14 cellular contexts compared by ENCODE assay signal in genomic region chr15:65382146-65382491, GRCh38. TPM values are rescaled to one million over a fixed set of nuclear protein-coding genes. Genes with fewer than 3 reads are reported as not detected.
DNase-seq lines count a peak whose midpoint lies in the region; ATAC-seq, FAIRE-seq and TF ChIP-seq lines count a peak whose summit lies in the region.
"Had no signal": no experiment of that assay in that cellular context is flagged by ENCODE, and none has a peak within 500 bp of the region (broad histone marks: within the 10 kb centered on the region; RNA-seq: fewer than 3 reads in every experiment).

No MANE protein-coding gene starts in this region.

- no peaks in the 10 kb centered on the region for H3K36me3 ChIP-seq in pancreas
- H3K36me3 ChIP-seq: BLaER1 treated with 17β-estradiol and CSF1 and Interleukin-3, amounts not matched to agents 10 nM and 100 nM had no signal

- 59 to 65% methylated on average over 6 of the region's 6 CpGs for WGBS in pancreas, 2 donors

- H3K27ac Mint-ChIP-seq in natural killer cell (peak overlapping the region in 1 of 2 donors; percentile 43), nephron progenitor cell (no peak overlapping the region), Calu3 (ENCODE audit: unreplicated experiment) (no peak overlapping the region)
- no peak overlapping the region for H3K27ac Mint-ChIP-seq in natural killer cell treated with Interleukin-12 subunit alpha and Interleukin-12 subunit beta and Interleukin-15 and Interleukin-18, amount 100 ng/mL, for 72 hours
- peak overlapping the region; percentile 25 for H3K27ac Mint-ChIP-seq in central memory CD8-positive, alpha-beta T cell (ENCODE audit: low read depth)
- no peak overlapping the region for H3K27ac Mint-ChIP-seq in activated CD8-positive, alpha-beta T cell treated with anti-CD3 and anti-CD28 coated beads, Interleukin-2, amount 10 ng/mL, durations not matched to agents 7 days and 5 days

- DNase-seq in natural killer cell (no peak), nephron progenitor cell (no peak), pancreas (no peak), Calu3 (no peak)
- DNase-seq in natural killer cell treated with Interleukin-12 subunit alpha and Interleukin-12 subunit beta and Interleukin-15 and Interleukin-18, amount 100 ng/mL, for 72 hours (ENCODE audit: low spot score), result no peak
- no peak for DNase-seq in central memory CD8-positive, alpha-beta T cell (ENCODE audit: low spot score in 2 of 2)
- DNase-seq in activated CD8-positive, alpha-beta T cell treated with anti-CD3 and anti-CD28 coated beads, Interleukin-2, amount 10 ng/mL, durations not matched to agents 7 days and 5 days, result no peak
- DNase-seq: ACHN; CD4-positive, CD25-positive, alpha-beta regulatory T cell; DMS 273 treated with DMSO at 0.1 percent for 48 hours had no signal

- peaks cover 0 to 7% (median 0%) of the 10 kb centered on the region in 4 donors for H3K27me3 ChIP-seq in pancreas

- peaks cover 24 to 29% of the 10 kb centered on the region in 2 donors for H3K4me1 Mint-ChIP-seq in natural killer cell
- H3K4me1 Mint-ChIP-seq in natural killer cell treated with Interleukin-12 subunit alpha and Interleukin-12 subunit beta and Interleukin-15 and Interleukin-18, amount 100 ng/mL, for 72 hours (ENCODE audit: low read depth in 2 of 2), result peaks cover 5 to 24% of the 10 kb centered on the region in 2 donors
- peaks cover 16% of the 10 kb centered on the region for H3K4me1 Mint-ChIP-seq in central memory CD8-positive, alpha-beta T cell
- peaks cover 81% of the 10 kb centered on the region for H3K4me1 Mint-ChIP-seq in nephron progenitor cell
- H3K4me1 Mint-ChIP-seq in Calu3 (ENCODE audit: low read depth, unreplicated experiment), result peaks cover 3% of the 10 kb centered on the region
- peaks cover 21% of the 10 kb centered on the region for H3K4me1 Mint-ChIP-seq in activated CD8-positive, alpha-beta T cell treated with anti-CD3 and anti-CD28 coated beads, Interleukin-2, amount 10 ng/mL, durations not matched to agents 7 days and 5 days (ENCODE audit: low read depth)

- ATAC-seq in natural killer cell (peak; percentile 54 to 65 (median 61)), pancreas (no peak)
- ATAC-seq in natural killer cell treated with Interleukin-12 subunit alpha and Interleukin-12 subunit beta and Interleukin-15 and Interleukin-18, amount 100 ng/mL, for 72 hours, result no peak
- ATAC-seq in central memory CD8-positive, alpha-beta T cell (replicated peaks; ENCODE audit: extremely low read depth, poor library complexity, severe bottlenecking), result no peak
- no peak for ATAC-seq in activated CD8-positive, alpha-beta T cell treated with anti-CD3 and anti-CD28 coated beads, Interleukin-2, amount 10 ng/mL, durations not matched to agents 7 days and 5 days
- ATAC-seq: HCT116 had no signal

- FAIRE-seq in pancreas (lab: Jason Lieb, UNC), result no peak
- FAIRE-seq: H54 had no signal

- no TSS peak for BruUV-seq in Calu3 (replicated peaks; lab: Mats Ljungman, UMichigan)

- H3K4me3 ChIP-seq in pancreas, result no peak overlapping the region
- H3K4me3 ChIP-seq: BLaER1 treated with 17β-estradiol and CSF1 and Interleukin-3, amounts not matched to agents 10 nM and 100 nM had no signal

- no peak for TF ChIP-seq CTCF in natural killer cell (IDR thresholded peaks at IDR 0.05)
- no peak for TF ChIP-seq CTCF in nephron progenitor cell (IDR thresholded peaks at IDR 0.05)
- TF ChIP-seq CTCF in pancreas (IDR thresholded peaks at IDR 0.05), result no peak
- no peak for TF ChIP-seq CTCF in Calu3 (IDR thresholded peaks at IDR 0.05; ENCODE audit: unreplicated experiment)

- H3K36me3 Mint-ChIP-seq in natural killer cell (peaks cover 6% of the 10 kb centered on the region), nephron progenitor cell (ENCODE audit: low read depth) (peaks cover 5% of the 10 kb centered on the region), Calu3 (ENCODE audit: insufficient read depth, unreplicated experiment) (peaks cover 6% of the 10 kb centered on the region)
- H3K36me3 Mint-ChIP-seq in natural killer cell treated with Interleukin-12 subunit alpha and Interleukin-12 subunit beta and Interleukin-15 and Interleukin-18, amount 100 ng/mL, for 72 hours, result no peaks in the 10 kb centered on the region
- peaks cover 1% of the 10 kb centered on the region for H3K36me3 Mint-ChIP-seq in central memory CD8-positive, alpha-beta T cell (ENCODE audit: insufficient read depth)
- no peaks in the 10 kb centered on the region for H3K36me3 Mint-ChIP-seq in activated CD8-positive, alpha-beta T cell treated with anti-CD3 and anti-CD28 coated beads, Interleukin-2, amount 10 ng/mL, durations not matched to agents 7 days and 5 days (ENCODE audit: low read depth)

- H3K27ac ChIP-seq in pancreas, result no peak overlapping the region
- H3K27ac ChIP-seq: BLaER1 treated with 17β-estradiol and CSF1 and Interleukin-3, amounts not matched to agents 10 nM and 100 nM had no signal

- H3K9me3 Mint-ChIP-seq in natural killer cell (no peaks in the 10 kb centered on the region), nephron progenitor cell (no peaks in the 10 kb centered on the region), Calu3 (ENCODE audit: low read depth, unreplicated experiment) (no peaks in the 10 kb centered on the region)
- H3K9me3 Mint-ChIP-seq in natural killer cell treated with Interleukin-12 subunit alpha and Interleukin-12 subunit beta and Interleukin-15 and Interleukin-18, amount 100 ng/mL, for 72 hours, result no peaks in the 10 kb centered on the region
- no peaks in the 10 kb centered on the region for H3K9me3 Mint-ChIP-seq in central memory CD8-positive, alpha-beta T cell
- no peaks in the 10 kb centered on the region for H3K9me3 Mint-ChIP-seq in activated CD8-positive, alpha-beta T cell treated with anti-CD3 and anti-CD28 coated beads, Interleukin-2, amount 10 ng/mL, durations not matched to agents 7 days and 5 days (ENCODE audit: insufficient read depth)

- H3K27me3 Mint-ChIP-seq in natural killer cell (ENCODE audit: low read depth in 2 of 2), result peaks cover 22 to 23% of the 10 kb centered on the region in 2 donors
- H3K27me3 Mint-ChIP-seq in natural killer cell treated with Interleukin-12 subunit alpha and Interleukin-12 subunit beta and Interleukin-15 and Interleukin-18, amount 100 ng/mL, for 72 hours, result peaks cover 16 to 21% of the 10 kb centered on the region in 2 donors
- peaks cover 29% of the 10 kb centered on the region for H3K27me3 Mint-ChIP-seq in central memory CD8-positive, alpha-beta T cell
- peaks cover 11% of the 10 kb centered on the region for H3K27me3 Mint-ChIP-seq in nephron progenitor cell (ENCODE audit: low read depth, poor library complexity)
- peaks cover 82% of the 10 kb centered on the region for H3K27me3 Mint-ChIP-seq in Calu3 (ENCODE audit: unreplicated experiment)
- H3K27me3 Mint-ChIP-seq in activated CD8-positive, alpha-beta T cell treated with anti-CD3 and anti-CD28 coated beads, Interleukin-2, amount 10 ng/mL, durations not matched to agents 7 days and 5 days (ENCODE audit: low read depth), result peaks cover 41% of the 10 kb centered on the region

- POLR2A ChIA-PET in activated CD8-positive, alpha-beta T cell treated with anti-CD3 and anti-CD28 coated beads, Interleukin-2, amount 10 ng/mL, durations not matched to agents 7 days and 5 days (lab: Charles Lee), result no interaction called here

- intact Hi-C loops in natural killer cell (cut with micrococcal nuclease), result loop anchor here (10.0 kb wide), 1 partner anchor 197 kb away; the partner anchor contains the start of gene CLPX
- intact Hi-C loops in pancreas (cut with DNase I), result loop anchor here in 1 of 3 donors (10.0 kb wide), 1 partner anchor 67 kb away; no protein-coding TSS in a partner anchor
- intact Hi-C loops in Calu3 (cut with micrococcal nuclease; ENCODE audit: unreplicated experiment), result no loop called here

- H3K9me3 ChIP-seq in pancreas, result no peaks in the 10 kb centered on the region
- H3K9me3 ChIP-seq: BLaER1 treated with 17β-estradiol and CSF1 and Interleukin-3, amounts not matched to agents 10 nM and 100 nM had no signal

- peak overlapping the region; percentile 37 for H3K4me3 Mint-ChIP-seq in natural killer cell
- H3K4me3 Mint-ChIP-seq in natural killer cell treated with Interleukin-12 subunit alpha and Interleukin-12 subunit beta and Interleukin-15 and Interleukin-18, amount 100 ng/mL, for 72 hours, result no peak overlapping the region
- H3K4me3 Mint-ChIP-seq in central memory CD8-positive, alpha-beta T cell, result no peak overlapping the region
- H3K4me3 Mint-ChIP-seq in nephron progenitor cell, result peak overlapping the region; percentile 59
- no peak overlapping the region for H3K4me3 Mint-ChIP-seq in Calu3 (ENCODE audit: low read depth, unreplicated experiment)
- H3K4me3 Mint-ChIP-seq in activated CD8-positive, alpha-beta T cell treated with anti-CD3 and anti-CD28 coated beads, Interleukin-2, amount 10 ng/mL, durations not matched to agents 7 days and 5 days, result no peak overlapping the region

- CTCF ChIA-PET in Calu3 (lab: Charles Lee), result interaction anchor here (2.4 kb wide), 1 partner anchor 13 kb away, joined by 6 read pairs; no protein-coding TSS in a partner anchor
- CTCF ChIA-PET in activated CD8-positive, alpha-beta T cell treated with anti-CD3 and anti-CD28 coated beads, Interleukin-2, amount 10 ng/mL, durations not matched to agents 7 days and 5 days (lab: Charles Lee), result interaction anchor here (4.4 kb wide), 1 partner anchor 61 kb away, joined by 78 read pairs; no protein-coding TSS in a partner anchor

- no peaks in the 10 kb centered on the region for H3K4me1 ChIP-seq in pancreas

RNA-seq across cellular contexts. Expression of gene IGDCC3, which starts 4.3 kb away (rescaled TPM):
- total RNA-seq in natural killer cell (not detected), pancreas (under 1 TPM in 1 of 6 donors, not detected in 5; 0.32 TPM), Calu3 (2022) (not detected in 2 replicates)
- total RNA-seq in natural killer cell treated with Interleukin-12 subunit alpha and Interleukin-12 subunit beta and Interleukin-15 and Interleukin-18, amount 100 ng/mL, for 72 hours, result not detected
- not detected for polyA plus RNA-seq in pancreas
- total RNA-seq in activated CD8-positive, alpha-beta T cell treated with anti-CD3 and anti-CD28 coated beads, Interleukin-2, amount 10 ng/mL, durations not matched to agents 7 days and 5 days, result not detected
- total RNA-seq: CD4-positive, CD25-positive, alpha-beta regulatory T cell; Daoy had no signal
- polyA plus RNA-seq: CD4-positive, CD25-positive, alpha-beta regulatory T cell had no signal

RNA-seq across cellular contexts. Expression of gene IGDCC4, which starts 40.6 kb away (rescaled TPM):
- total RNA-seq in natural killer cell, result under 1 TPM; 0.07 to 0.25 (median 0.09) TPM
- under 1 TPM; 0.07 to 0.20 TPM for total RNA-seq in natural killer cell treated with Interleukin-12 subunit alpha and Interleukin-12 subunit beta and Interleukin-15 and Interleukin-18, amount 100 ng/mL, for 72 hours
- total RNA-seq in pancreas, result 1 to 10 TPM in 2 of 6 donors, under 1 TPM in 4; 0.22 to 2.2 (median 0.52) TPM
- under 1 TPM; 0.23 to 0.26 TPM for polyA plus RNA-seq in pancreas
- 0.17 and 0.64 TPM in 2 replicates for total RNA-seq in Calu3 (2022)
- total RNA-seq in activated CD8-positive, alpha-beta T cell treated with anti-CD3 and anti-CD28 coated beads, Interleukin-2, amount 10 ng/mL, durations not matched to agents 7 days and 5 days, result under 1 TPM in 1 of 2 experiments, not detected in 1; 0.08 TPM

Comparison
In these comparisons a context has a peak if more than half of its experiments do, and no peak if none do; other contexts are left out.
1. ATAC-seq: peak in natural killer cell (3 of 3); none in natural killer cell treated with Interleukin-12 subunit alpha and Interleukin-12 subunit beta and Interleukin-15 and Interleukin-18, amount 100 ng/mL, for 72 hours (0 of 2), central memory CD8-positive, alpha-beta T cell (single experiment), pancreas (0 of 4) and activated CD8-positive, alpha-beta T cell treated with anti-CD3 and anti-CD28 coated beads, Interleukin-2, amount 10 ng/mL, durations not matched to agents 7 days and 5 days (single experiment).
2. H3K4me3 Mint-ChIP-seq: peak in natural killer cell (single experiment) and nephron progenitor cell (single experiment); none in natural killer cell treated with Interleukin-12 subunit alpha and Interleukin-12 subunit beta and Interleukin-15 and Interleukin-18, amount 100 ng/mL, for 72 hours (single experiment), central memory CD8-positive, alpha-beta T cell (single experiment), Calu3 (single experiment) and activated CD8-positive, alpha-beta T cell treated with anti-CD3 and anti-CD28 coated beads, Interleukin-2, amount 10 ng/mL, durations not matched to agents 7 days and 5 days (single experiment).